Comparison of ENCODE assay signal across 8 cellular contexts in the genomic region with DNA sequence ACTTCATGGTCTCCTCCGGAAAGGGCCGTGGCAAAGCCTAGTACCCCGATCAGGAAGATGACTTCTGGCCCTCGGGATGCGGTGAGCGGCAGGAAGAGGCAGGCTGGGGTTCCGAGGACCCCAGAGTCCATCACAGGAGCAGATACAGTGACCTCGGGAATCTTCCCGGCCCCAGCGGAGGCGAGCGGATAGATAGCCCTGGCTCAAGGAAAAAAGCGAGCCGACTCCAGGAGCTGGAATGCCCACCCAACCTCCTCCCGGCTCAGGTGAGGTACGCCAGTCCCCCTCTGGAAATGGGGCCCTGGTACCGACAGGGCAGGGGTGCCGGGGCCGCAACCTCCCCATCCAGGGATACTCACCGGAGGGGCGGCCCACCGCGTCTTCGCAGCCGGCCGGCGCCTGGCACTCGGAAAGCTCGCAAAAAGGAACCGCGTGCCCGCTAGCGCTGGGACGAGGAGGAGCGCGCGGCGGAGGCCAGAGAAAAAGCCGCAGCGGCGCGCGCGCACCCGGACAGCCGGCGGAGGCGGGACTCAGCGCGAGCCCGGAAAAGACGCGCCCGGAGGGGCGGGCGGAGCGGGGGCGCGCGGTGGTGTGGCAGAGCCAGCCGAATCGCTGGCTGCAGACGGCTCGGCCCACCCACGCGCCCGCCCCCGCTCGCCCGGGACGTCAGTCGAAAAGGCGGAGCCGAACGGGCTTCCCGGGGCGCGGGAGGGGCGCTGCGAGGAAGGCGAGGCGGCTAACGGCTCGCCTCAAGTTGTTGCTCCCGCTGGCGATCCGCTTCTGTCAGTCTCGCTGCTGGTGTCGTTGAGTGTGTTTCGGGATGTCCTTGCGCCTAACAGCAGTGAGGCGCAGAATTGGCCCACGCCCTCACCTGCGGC. TPM values are rescaled to one million over a fixed set of nuclear protein-coding genes. Genes with fewer than 3 reads are reported as not detected.
A peak's percentile ranks its signal among the peaks of the same experiment; 100 is the strongest.
DNase-seq lines count a peak whose midpoint lies in the region; ATAC-seq and TF ChIP-seq lines count a peak whose summit lies in the region.

A gene (minus strand): TSS at position 478 of the 878 bp plus-strand sequence. CDS start 49,894 bp downstream, outside the sequence.

- peak within 1 kb of the TSS; percentile 77 for H3K4me3 ChIP-seq in HL-60 (replicated peaks; ENCODE audit: insufficient read depth, low read length)

- DNase-seq in CD1c-positive myeloid dendritic cell (ENCODE audit: extremely low spot score) (peak; percentile 92), HL-60 (ENCODE audit: low read depth in 1 of 2, low spot score in 1 of 2) (peak; percentile 39 to 76), NOMO-1 (lab: John Stamatoyannopoulos, UW; ENCODE audit: unreplicated experiment in 2 of 2) (peak; percentile 69 to 81), medulla oblongata (ENCODE audit: extremely low spot score) (peak; percentile 87)
- DNase-seq in effector CD8-positive, alpha-beta T cell (lab: John Stamatoyannopoulos, UW), result peak; percentile 71
- DNase-seq in stimulated activated CD4-positive, alpha-beta T cell treated with anti-CD3 and anti-CD28 coated beads, TNF-alpha, amount 100 ng/mL, for 48 hours (ENCODE audit: low read depth in 3 of 3), result peak; percentile 60 to 75 (median 62)

- POLR2A ChIA-PET in activated CD8-positive, alpha-beta memory T cell treated with anti-CD3 and anti-CD28 coated beads for 36 hours (lab: Charles Lee), result interaction anchor here (1.1 to 1.2 kb wide), 2 partner anchors 23 to 50 kb away, joined by 3 to 4 read pairs; no protein-coding TSS in a partner anchor

- no peak for TF ChIP-seq CTCF in HL-60 (IDR thresholded peaks at IDR 0.05; ENCODE audit: insufficient read depth, low read length)

- H3K27ac ChIP-seq in HL-60 (replicated peaks), result peak within 1 kb of the TSS; percentile 73

- ATAC-seq in GM19455 (IDR thresholded peaks at IDR 0.05; ENCODE audit: unreplicated experiment), result peak; percentile 81

- H3K27me3 ChIP-seq in HL-60 (ENCODE audit: insufficient read depth, poor library complexity, severe bottlenecking), result no peaks in the 10 kb centered on the region

- CTCF ChIA-PET in activated CD8-positive, alpha-beta memory T cell treated with anti-CD3 and anti-CD28 coated beads for 36 hours (lab: Charles Lee), result interaction anchor here (1.0 kb wide), 1 partner anchor 120 kb away, joined by 3 read pairs; no protein-coding TSS in a partner anchor

RNA-seq across cellular contexts. Expression of the gene that starts here (rescaled TPM):
- total RNA-seq in activated CD8-positive, alpha-beta memory T cell treated with anti-CD3 and anti-CD28 coated beads for 36 hours, result 10 to 100 TPM; 85.0 to 89.6 TPM

Comparison
In these comparisons a context has a peak if more than half of its experiments do, and no peak if none do; other contexts are left out.
1. Peak in every context shown above with its lines: DNase-seq, ATAC-seq, H3K4me3 ChIP-seq and H3K27ac ChIP-seq.